ENCODE assay signal across 14 cellular contexts in the genomic region with DNA sequence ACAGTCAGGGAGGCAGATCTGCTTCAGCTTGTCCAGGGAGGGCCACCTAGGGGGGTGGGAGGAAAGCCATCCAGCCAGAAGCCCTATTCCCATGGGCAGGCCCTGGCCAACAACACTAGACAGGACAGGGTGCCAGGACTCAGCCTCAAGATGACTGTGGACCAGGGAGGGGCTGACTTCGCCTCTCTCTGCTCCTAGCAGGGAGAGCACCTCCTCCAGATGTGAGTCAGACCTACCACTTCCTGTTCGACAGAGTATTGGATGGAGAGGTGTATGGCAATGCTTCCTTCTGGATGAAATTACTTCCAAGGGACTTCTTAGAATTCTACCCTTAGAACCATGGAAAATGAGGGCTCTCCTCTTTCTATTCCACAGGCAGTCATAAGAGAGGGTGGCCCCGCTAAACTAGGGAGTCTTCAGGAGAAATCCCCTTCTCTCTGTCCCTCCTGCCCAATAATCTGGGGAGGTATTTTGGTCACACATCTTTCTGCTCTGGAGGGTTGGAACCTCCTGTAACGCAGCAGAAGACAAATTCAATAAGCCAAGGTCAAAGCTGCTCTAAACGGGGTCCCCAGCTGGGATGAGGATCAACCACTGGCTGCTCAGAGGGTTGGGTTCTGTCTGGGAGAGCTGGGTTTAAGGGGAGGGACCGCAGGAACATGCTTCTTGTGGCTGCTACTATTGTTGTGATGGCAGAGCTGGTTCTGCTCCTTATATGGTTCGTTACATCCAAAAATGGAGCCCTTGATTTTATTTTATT. TPM values are rescaled to one million over a fixed set of nuclear protein-coding genes. Genes with fewer than 3 reads are reported as not detected.
A peak's percentile ranks its signal among the peaks of the same experiment; 100 is the strongest.
DNase-seq lines count a peak whose midpoint lies in the region; ATAC-seq and TF ChIP-seq lines count a peak whose summit lies in the region.
"Had no signal": no experiment of that assay in that cellular context is flagged by ENCODE, and none has a peak within 500 bp of the region (broad histone marks: within the 10 kb centered on the region; RNA-seq: fewer than 3 reads in every experiment).

No MANE protein-coding gene starts in this region.

- H3K27ac ChIP-seq in brain microvascular endothelial cell, result no peak overlapping the region
- H3K27ac ChIP-seq: BLaER1, spleen had no signal

- H3K27ac Mint-ChIP-seq in activated naive CD8-positive, alpha-beta T cell treated with anti-CD3 and anti-CD28 coated beads, Interleukin-2, amount 10 ng/mL, durations not matched to agents 7 days and 5 days, result peak overlapping the region; percentile 31
- H3K27ac Mint-ChIP-seq in activated naive CD8-positive, alpha-beta T cell treated with anti-CD3 and anti-CD28 coated beads for 36 hours, result no peak overlapping the region
- H3K27ac Mint-ChIP-seq in stimulated activated naive CD8-positive, alpha-beta T cell treated with anti-CD3 and anti-CD28 coated beads, Interleukin-15, amount 100 ng/mL, for 72 hours, result no peak overlapping the region
- H3K27ac Mint-ChIP-seq: nephron, WTC11 had no signal

- peak; percentile 84 for ATAC-seq in activated naive CD8-positive, alpha-beta T cell treated with anti-CD3 and anti-CD28 coated beads, Interleukin-2, amount 10 ng/mL, durations not matched to agents 7 days and 5 days (ENCODE audit: low read depth)
- peak; percentile 96 for ATAC-seq in stimulated activated naive CD8-positive, alpha-beta T cell treated with anti-CD3 and anti-CD28 coated beads, Interleukin-15, amount 100 ng/mL, for 72 hours
- ATAC-seq in GM19324 (IDR thresholded peaks at IDR 0.05; ENCODE audit: low FRiP score, unreplicated experiment), result no peak
- ATAC-seq: WTC11 had no signal

- H3K4me3 Mint-ChIP-seq in activated naive CD8-positive, alpha-beta T cell treated with anti-CD3 and anti-CD28 coated beads, Interleukin-2, amount 10 ng/mL, durations not matched to agents 7 days and 5 days, result no peak overlapping the region
- H3K4me3 Mint-ChIP-seq in activated naive CD8-positive, alpha-beta T cell treated with anti-CD3 and anti-CD28 coated beads for 36 hours, result no peak overlapping the region
- H3K4me3 Mint-ChIP-seq in stimulated activated naive CD8-positive, alpha-beta T cell treated with anti-CD3 and anti-CD28 coated beads, Interleukin-15, amount 100 ng/mL, for 72 hours, result no peak overlapping the region
- H3K4me3 Mint-ChIP-seq: nephron, WTC11 had no signal

- H3K9me3 Mint-ChIP-seq in activated naive CD8-positive, alpha-beta T cell treated with anti-CD3 and anti-CD28 coated beads, Interleukin-2, amount 10 ng/mL, durations not matched to agents 7 days and 5 days, result peaks cover 1% of the 10 kb centered on the region
- H3K9me3 Mint-ChIP-seq in activated naive CD8-positive, alpha-beta T cell treated with anti-CD3 and anti-CD28 coated beads for 36 hours, result no peaks in the 10 kb centered on the region
- peaks cover 0 to 6% of the 10 kb centered on the region in 2 donors for H3K9me3 Mint-ChIP-seq in stimulated activated naive CD8-positive, alpha-beta T cell treated with anti-CD3 and anti-CD28 coated beads, Interleukin-15, amount 100 ng/mL, for 72 hours
- H3K9me3 Mint-ChIP-seq: nephron had no signal

- H3K4me1 Mint-ChIP-seq in activated naive CD8-positive, alpha-beta T cell treated with anti-CD3 and anti-CD28 coated beads, Interleukin-2, amount 10 ng/mL, durations not matched to agents 7 days and 5 days, result peaks cover 6% of the 10 kb centered on the region
- H3K4me1 Mint-ChIP-seq in activated naive CD8-positive, alpha-beta T cell treated with anti-CD3 and anti-CD28 coated beads for 36 hours, result peaks cover 2% of the 10 kb centered on the region
- peaks cover 15% of the 10 kb centered on the region for H3K4me1 Mint-ChIP-seq in stimulated activated naive CD8-positive, alpha-beta T cell treated with anti-CD3 and anti-CD28 coated beads, Interleukin-15, amount 100 ng/mL, for 72 hours
- H3K4me1 Mint-ChIP-seq: nephron, WTC11 had no signal

- no peak overlapping the region for H3K4me3 ChIP-seq in brain microvascular endothelial cell (ENCODE audit: low read depth, low read length)
- H3K4me3 ChIP-seq: BLaER1, spleen had no signal

- DNase-seq in activated naive CD8-positive, alpha-beta T cell treated with anti-CD3 and anti-CD28 coated beads, Interleukin-2, amount 10 ng/mL, durations not matched to agents 7 days and 5 days, result no peak
- no peak for DNase-seq in activated naive CD8-positive, alpha-beta T cell treated with anti-CD3 and anti-CD28 coated beads for 36 hours
- DNase-seq in LHCN-M2 (ENCODE audit: low read depth), result peak; percentile 34
- DNase-seq in brain microvascular endothelial cell, result peak; percentile 45
- DNase-seq in stimulated activated naive CD8-positive, alpha-beta T cell treated with anti-CD3 and anti-CD28 coated beads, Interleukin-15, amount 100 ng/mL, for 72 hours, result peak in 1 of 2 donors; percentile 22
- DNase-seq in Kasumi-1 (lab: John Stamatoyannopoulos, UW), result no peak
- no peak for DNase-seq in NOMO-1 treated with DMSO at 0.1 percent for 48 hours (lab: John Stamatoyannopoulos, UW; ENCODE audit: unreplicated experiment)
- DNase-seq: NCI-H1092; spleen; stimulated activated naive CD4-positive, alpha-beta T cell treated with Interleukin-2 at 50 U/mL for 16 hours had no signal

- H3K36me3 Mint-ChIP-seq in activated naive CD8-positive, alpha-beta T cell treated with anti-CD3 and anti-CD28 coated beads, Interleukin-2, amount 10 ng/mL, durations not matched to agents 7 days and 5 days, result peaks cover 2% of the 10 kb centered on the region
- H3K36me3 Mint-ChIP-seq in activated naive CD8-positive, alpha-beta T cell treated with anti-CD3 and anti-CD28 coated beads for 36 hours, result no peaks in the 10 kb centered on the region
- H3K36me3 Mint-ChIP-seq: WTC11 had no signal

- in situ Hi-C loops in brain microvascular endothelial cell (cut with HindIII; ENCODE audit: low pct_ligation_motif_present, low sequenced_read_pairs), result no loop called here

- POLR2A ChIA-PET in activated naive CD8-positive, alpha-beta T cell treated with anti-CD3 and anti-CD28 coated beads, Interleukin-2, amount 10 ng/mL, durations not matched to agents 7 days and 5 days (lab: Charles Lee), result interaction anchor here (0.7 kb wide), 1 partner anchor 222 kb away, joined by 3 read pairs; no protein-coding TSS in a partner anchor

- H3K27me3 Mint-ChIP-seq in activated naive CD8-positive, alpha-beta T cell treated with anti-CD3 and anti-CD28 coated beads, Interleukin-2, amount 10 ng/mL, durations not matched to agents 7 days and 5 days, result peaks cover 4% of the 10 kb centered on the region
- no peaks in the 10 kb centered on the region for H3K27me3 Mint-ChIP-seq in activated naive CD8-positive, alpha-beta T cell treated with anti-CD3 and anti-CD28 coated beads for 36 hours
- no peaks in the 10 kb centered on the region for H3K27me3 Mint-ChIP-seq in stimulated activated naive CD8-positive, alpha-beta T cell treated with anti-CD3 and anti-CD28 coated beads, Interleukin-15, amount 100 ng/mL, for 72 hours

- no peak for TF ChIP-seq CTCF in brain microvascular endothelial cell (IDR thresholded peaks at IDR 0.05; ENCODE audit: low read depth, low read length, missing control alignments)

- H3K27me3 ChIP-seq in brain microvascular endothelial cell (replicated peaks), result no peaks in the 10 kb centered on the region
- H3K27me3 ChIP-seq: BLaER1, spleen had no signal

- no peaks in the 10 kb centered on the region for H3K36me3 ChIP-seq in brain microvascular endothelial cell (replicated peaks)
- H3K36me3 ChIP-seq: BLaER1, spleen had no signal

RNA-seq across cellular contexts. Expression of a gene that starts 23.2 kb away (rescaled TPM):
- 10 to 100 TPM; 14.4 to 15.1 TPM for total RNA-seq in activated naive CD8-positive, alpha-beta T cell treated with anti-CD3 and anti-CD28 coated beads, Interleukin-2, amount 10 ng/mL, durations not matched to agents 7 days and 5 days
- 10 to 100 TPM; 37.9 to 38.6 TPM for total RNA-seq in activated naive CD8-positive, alpha-beta T cell treated with anti-CD3 and anti-CD28 coated beads for 36 hours
- total RNA-seq in LHCN-M2 (2014; rRNA removed), result 9.7 and 15.0 TPM in 2 replicates
- 3.7 TPM for polyA plus RNA-seq in LHCN-M2 (2012)

RNA-seq across cellular contexts. Expression of a gene that starts 28.5 kb away (rescaled TPM):
- total RNA-seq in activated naive CD8-positive, alpha-beta T cell treated with anti-CD3 and anti-CD28 coated beads, Interleukin-2, amount 10 ng/mL, durations not matched to agents 7 days and 5 days, result 10 to 100 TPM; 40.1 to 41.7 TPM
- 10 to 100 TPM; 32.2 to 33.3 TPM for total RNA-seq in activated naive CD8-positive, alpha-beta T cell treated with anti-CD3 and anti-CD28 coated beads for 36 hours
- total RNA-seq in LHCN-M2 (2014; rRNA removed), result 69.3 and 85.5 TPM in 2 replicates
- 24.5 TPM for polyA plus RNA-seq in LHCN-M2 (2012)

Comparison
In these comparisons a context has a peak if more than half of its experiments do, and no peak if none do; other contexts are left out.
1. DNase-seq: peak in LHCN-M2 (single experiment) and brain microvascular endothelial cell (single experiment); none in activated naive CD8-positive, alpha-beta T cell treated with anti-CD3 and anti-CD28 coated beads, Interleukin-2, amount 10 ng/mL, durations not matched to agents 7 days and 5 days (single experiment), activated naive CD8-positive, alpha-beta T cell treated with anti-CD3 and anti-CD28 coated beads for 36 hours (single experiment), Kasumi-1 (0 of 2) and NOMO-1 treated with DMSO at 0.1 percent for 48 hours (single experiment).